ENCODE assay signal across 8 cellular contexts in the genomic region with DNA sequence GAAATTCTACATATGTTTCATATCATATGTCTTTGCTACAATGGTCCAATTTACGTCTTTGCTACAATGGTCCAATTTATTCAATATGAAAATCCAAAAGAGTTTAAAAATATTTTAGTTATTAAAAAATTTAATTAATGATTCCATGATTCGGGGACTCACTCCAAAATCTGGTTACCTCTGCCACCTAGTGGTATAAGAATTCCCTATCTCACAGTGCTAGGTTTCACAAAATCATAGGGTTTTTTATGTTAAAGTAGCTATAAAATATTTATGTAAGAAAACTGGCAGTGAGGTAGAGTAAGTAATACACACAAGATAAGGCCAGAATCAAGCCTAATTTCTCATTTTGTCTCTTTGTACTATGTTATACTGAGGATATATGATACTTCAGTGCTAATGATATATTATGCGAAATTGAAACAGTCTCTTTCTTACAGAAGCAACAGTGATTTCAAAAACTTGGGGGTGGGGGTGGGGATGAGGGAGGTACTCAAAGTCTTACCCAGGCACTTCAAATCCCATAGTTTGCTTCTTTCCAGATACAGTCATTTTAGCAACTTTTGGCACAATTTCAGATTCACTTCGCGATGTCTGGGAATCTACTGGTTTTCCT. TPM values are rescaled to one million over a fixed set of nuclear protein-coding genes. Genes with fewer than 3 reads are reported as not detected.
DNase-seq lines count a peak whose midpoint lies in the region; ATAC-seq and TF ChIP-seq lines count a peak whose summit lies in the region.

No MANE protein-coding gene starts in this region.

- H3K4me3 Mint-ChIP-seq in CD8-positive, alpha-beta T cell, result no peak overlapping the region
- no peak overlapping the region for H3K4me3 Mint-ChIP-seq in mesothelial cell of epicardium

- peaks cover 22% of the 10 kb centered on the region for H3K36me3 Mint-ChIP-seq in CD8-positive, alpha-beta T cell
- H3K36me3 Mint-ChIP-seq in mesothelial cell of epicardium, result peaks cover 6% of the 10 kb centered on the region

- H3K27ac ChIP-seq in CD8-positive, alpha-beta T cell (ENCODE audit: low read depth, low read length), result no peak overlapping the region
- H3K27ac ChIP-seq in body of pancreas, result no peak overlapping the region

- peaks cover 14% of the 10 kb centered on the region for H3K4me1 ChIP-seq in CD8-positive, alpha-beta T cell (ENCODE audit: insufficient read depth, low read length)
- H3K4me1 ChIP-seq in body of pancreas, result no peaks in the 10 kb centered on the region

- POLR2A ChIA-PET in CD8-positive, alpha-beta T cell (lab: Charles Lee), result no interaction called here

- H3K36me3 ChIP-seq in CD8-positive, alpha-beta T cell (ENCODE audit: insufficient read depth, low read length), result peaks cover 3% of the 10 kb centered on the region
- peaks cover 0 to under 1% of the 10 kb centered on the region in 2 donors for H3K36me3 ChIP-seq in body of pancreas (replicated peaks in 1 of 2; ENCODE audit: insufficient read depth in 1 of 2, low read depth in 2 of 2)

- H3K27me3 ChIP-seq in CD8-positive, alpha-beta T cell (ENCODE audit: insufficient read depth, low read length), result no peaks in the 10 kb centered on the region
- H3K27me3 ChIP-seq in body of pancreas, result no peaks in the 10 kb centered on the region

- no peak overlapping the region for H3K4me3 ChIP-seq in CD8-positive, alpha-beta T cell (ENCODE audit: low read depth, low read length)
- H3K4me3 ChIP-seq in body of pancreas, result no peak overlapping the region

- H3K27ac Mint-ChIP-seq in CD8-positive, alpha-beta T cell, result no peak overlapping the region
- no peak overlapping the region for H3K27ac Mint-ChIP-seq in mesothelial cell of epicardium

- H3K4me1 Mint-ChIP-seq in CD8-positive, alpha-beta T cell (ENCODE audit: low read depth), result peaks cover 18% of the 10 kb centered on the region
- H3K4me1 Mint-ChIP-seq in mesothelial cell of epicardium, result no peaks in the 10 kb centered on the region

- no peaks in the 10 kb centered on the region for H3K9me3 Mint-ChIP-seq in CD8-positive, alpha-beta T cell
- no peaks in the 10 kb centered on the region for H3K9me3 Mint-ChIP-seq in mesothelial cell of epicardium

- ATAC-seq in CD8-positive, alpha-beta T cell, result peak; percentile 36
- ATAC-seq in HG03354 (IDR thresholded peaks at IDR 0.05; ENCODE audit: poor library complexity, severe bottlenecking, unreplicated experiment) (peak; percentile 34), body of pancreas (no peak), esophagus mucosa (no peak), GM19463 (IDR thresholded peaks at IDR 0.05; ENCODE audit: unreplicated experiment) (no peak)

- H3K9me3 ChIP-seq in CD8-positive, alpha-beta T cell (ENCODE audit: low read length), result no peaks in the 10 kb centered on the region
- H3K9me3 ChIP-seq in body of pancreas, result no peaks in the 10 kb centered on the region

- TF ChIP-seq CTCF in CD8-positive, alpha-beta T cell (IDR thresholded peaks at IDR 0.05), result peak; percentile 71
- peak in 6 of 7 experiments; percentile 32 to 52 (median 38) for TF ChIP-seq CTCF in body of pancreas (IDR thresholded peaks at IDR 0.05)
- peak; percentile 74 for TF ChIP-seq CTCF in mesothelial cell of epicardium (IDR thresholded peaks at IDR 0.05; ENCODE audit: unreplicated experiment)

- DNase-seq in CD8-positive, alpha-beta T cell, result no peak
- DNase-seq in body of pancreas, result no peak
- DNase-seq in mesothelial cell of epicardium (ENCODE audit: low spot score in 2 of 2, unreplicated experiment in 2 of 2), result no peak
- DNase-seq in amygdala (lab: John Stamatoyannopoulos, UW), result no peak
- DNase-seq in NCI-H774 (lab: John Stamatoyannopoulos, UW), result no peak

- H3K27me3 Mint-ChIP-seq in CD8-positive, alpha-beta T cell (ENCODE audit: low read depth), result no peaks in the 10 kb centered on the region
- no peaks in the 10 kb centered on the region for H3K27me3 Mint-ChIP-seq in mesothelial cell of epicardium (ENCODE audit: low read depth)

- 74 to 77% methylated on average over 5 of the region's 5 CpGs for WGBS in body of pancreas, 2 donors

- intact Hi-C loops in CD8-positive, alpha-beta T cell (cut with DNase I, micrococcal nuclease), result loop anchor here (5.0 to 10.0 kb wide), 3 partner anchors 180 to 828 kb away; a partner anchor contains a TSS
- intact Hi-C loops in body of pancreas (cut with DNase I), result no loop called here

- CTCF ChIA-PET in CD8-positive, alpha-beta T cell (lab: Charles Lee), result interaction anchor here (0.5 to 1.6 kb wide), 3 partner anchors 35 to 187 kb away, joined by 3 to 5 read pairs (median 4); a partner anchor contains a TSS

- TF ChIP-seq POLR2A in body of pancreas (IDR thresholded peaks at IDR 0.05), result no peak

RNA-seq across cellular contexts. Expression of a gene that starts 52.3 kb away (rescaled TPM):
- total RNA-seq in CD8-positive, alpha-beta T cell, result 100 to 1,000 TPM; 119 to 123 TPM
- 10 to 100 TPM; 21.3 to 29.0 TPM for total RNA-seq in body of pancreas
- 73.8 to 75.7 TPM (median 74.9 TPM) in 3 replicates for total RNA-seq in mesothelial cell of epicardium
- total RNA-seq in esophagus mucosa, result 47.0 TPM

RNA-seq across cellular contexts. Expression of a gene that starts 52.4 kb away (rescaled TPM):
- total RNA-seq in CD8-positive, alpha-beta T cell, result 1 to 10 TPM in 1 of 2 experiments, under 1 TPM in 1; 0.43 to 2.4 TPM
- under 1 TPM; 0.26 to 0.66 TPM for total RNA-seq in body of pancreas
- total RNA-seq in mesothelial cell of epicardium, result 0.60 to 1.3 TPM (median 1.1 TPM) in 3 replicates
- total RNA-seq in esophagus mucosa, result 0.16 TPM

Comparison
In these comparisons a context has a peak if more than half of its experiments do, and no peak if none do; other contexts are left out.
1. ATAC-seq: peak in CD8-positive, alpha-beta T cell (single experiment) and HG03354 (single experiment); none in body of pancreas (single experiment), esophagus mucosa (single experiment) and GM19463 (single experiment).
2. Peak in every context shown above with its lines, with median percentiles within 50 percentile points of each other: CTCF ChIP-seq.